Comparison of ENCODE assay signal across 31 cellular contexts in the genomic region with DNA sequence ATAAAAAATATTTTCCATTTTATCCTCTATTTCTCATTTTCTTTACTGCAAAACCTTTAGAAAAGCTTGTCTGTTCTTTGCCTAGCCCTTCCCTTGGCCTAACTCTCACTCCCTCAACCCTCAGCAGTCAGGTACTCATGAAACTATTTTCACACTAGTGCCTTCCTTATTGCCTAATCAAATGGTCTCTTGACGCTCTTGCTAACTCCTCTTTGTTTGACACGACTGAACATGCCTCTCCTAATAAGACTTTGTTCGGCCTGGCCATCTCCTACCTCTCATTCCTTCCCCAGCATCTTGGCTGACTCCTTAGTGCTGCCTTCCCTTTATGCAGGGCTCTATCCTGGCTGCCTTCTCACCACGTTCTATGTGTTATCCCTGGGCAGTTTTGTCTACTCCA. TPM values are rescaled to one million over a fixed set of nuclear protein-coding genes. Genes with fewer than 3 reads are reported as not detected.
"Had no signal": no experiment of that assay in that cellular context is flagged by ENCODE, and none has a peak within 500 bp of the region (broad histone marks: within the 10 kb centered on the region; RNA-seq: fewer than 3 reads in every experiment).

No MANE protein-coding gene starts in this region.

- H3K27me3 ChIP-seq: cardiac muscle cell, Peyer's patch had no signal

- H3K36me3 ChIP-seq: cardiac muscle cell, Peyer's patch had no signal

- H3K4me3 ChIP-seq: cardiac muscle cell, Peyer's patch had no signal

- H3K4me1 ChIP-seq: Peyer's patch had no signal

- DNase-seq: activated CD4-positive, alpha-beta memory T cell treated with anti-CD3 and anti-CD28 coated beads, Interleukin-2, amount 10 ng/mL, durations not matched to agents 7 days and 5 days; activated CD4-positive, alpha-beta T cell treated with anti-CD3 and anti-CD28 coated beads for 1 hour; activated CD4-positive, alpha-beta T cell treated with anti-CD3 and anti-CD28 coated beads for 48 hours; activated CD4-positive, CD25-positive, alpha-beta regulatory T cell; activated CD8-positive, alpha-beta memory T cell treated with anti-CD3 and anti-CD28 coated beads for 24 hours; activated CD8-positive, alpha-beta memory T cell treated with anti-CD3 and anti-CD28 coated beads, Interleukin-2, amount 10 ng/mL, durations not matched to agents 7 days and 5 days; activated CD8-positive, alpha-beta memory T cell treated with anti-CD3 and anti-CD28 coated beads, Interleukin-2, amount 50 U/mL, for 48 hours; activated effector memory CD4-positive, alpha-beta T cell treated with anti-CD3 and anti-CD28 coated beads, Interleukin-2, amount 50 U/mL, for 16 hours; activated naive CD4-positive, alpha-beta T cell treated with Interleukin-2 at 50 U/mL for 16 hours; activated T-cell treated with anti-CD3 and anti-CD28 coated beads, Interleukin-2, amount 50 U/mL, for 48 hours; anterior cingulate cortex; Kasumi-1; KG1; NCI-H1092 treated with DMSO at 0.1 percent for 48 hours; NCI-H1417; NCI-H146; NCI-H187; NCI-H2029 treated with DMSO at 0.1 percent for 48 hours; NCI-H2107; NCI-H2171; NCI-H510A; NCI-H526; NCI-H748 treated with DMSO at 0.1 percent for 48 hours; NK-92 treated with Interleukin-12 subunit alpha and Interleukin-12 subunit beta, amount 100 ng/mL, for 24 hours; PC-3; Peyer's patch; RPMI8226; SIG-M5 had no signal

- H3K27ac ChIP-seq: cardiac muscle cell, Peyer's patch had no signal

- ATAC-seq: activated CD8-positive, alpha-beta memory T cell treated with anti-CD3 and anti-CD28 coated beads, Interleukin-2, amount 10 ng/mL, durations not matched to agents 7 days and 5 days; activated naive CD4-positive, alpha-beta T cell treated with anti-CD3 and anti-CD28 coated beads, Interleukin-2, amount 50 U/mL, for 72 hours; PC-3; Right ventricle myocardium inferior had no signal

- H3K9me3 ChIP-seq: Peyer's patch had no signal

RNA-seq across cellular contexts. Expression of a gene that starts 11.1 kb away (rescaled TPM):
- total RNA-seq: activated CD4-positive, alpha-beta memory T cell treated with anti-CD3 and anti-CD28 coated beads, Interleukin-2, amount 10 ng/mL, durations not matched to agents 7 days and 5 days; activated CD8-positive, alpha-beta memory T cell treated with anti-CD3 and anti-CD28 coated beads, Interleukin-2, amount 10 ng/mL, durations not matched to agents 7 days and 5 days; activated naive CD4-positive, alpha-beta T cell treated with anti-CD3 and anti-CD28 coated beads, Interleukin-2, amount 50 U/mL, for 72 hours; Right ventricle myocardium inferior had no signal

RNA-seq across cellular contexts. Expression of a gene that starts 48.4 kb away (rescaled TPM):
- total RNA-seq: activated CD4-positive, alpha-beta memory T cell treated with anti-CD3 and anti-CD28 coated beads, Interleukin-2, amount 10 ng/mL, durations not matched to agents 7 days and 5 days; activated CD8-positive, alpha-beta memory T cell treated with anti-CD3 and anti-CD28 coated beads, Interleukin-2, amount 10 ng/mL, durations not matched to agents 7 days and 5 days; activated naive CD4-positive, alpha-beta T cell treated with anti-CD3 and anti-CD28 coated beads, Interleukin-2, amount 50 U/mL, for 72 hours; PC-3; Peyer's patch; Right ventricle myocardium inferior had no signal
